ENCODE assay signal across 9 cellular contexts in the genomic region with DNA sequence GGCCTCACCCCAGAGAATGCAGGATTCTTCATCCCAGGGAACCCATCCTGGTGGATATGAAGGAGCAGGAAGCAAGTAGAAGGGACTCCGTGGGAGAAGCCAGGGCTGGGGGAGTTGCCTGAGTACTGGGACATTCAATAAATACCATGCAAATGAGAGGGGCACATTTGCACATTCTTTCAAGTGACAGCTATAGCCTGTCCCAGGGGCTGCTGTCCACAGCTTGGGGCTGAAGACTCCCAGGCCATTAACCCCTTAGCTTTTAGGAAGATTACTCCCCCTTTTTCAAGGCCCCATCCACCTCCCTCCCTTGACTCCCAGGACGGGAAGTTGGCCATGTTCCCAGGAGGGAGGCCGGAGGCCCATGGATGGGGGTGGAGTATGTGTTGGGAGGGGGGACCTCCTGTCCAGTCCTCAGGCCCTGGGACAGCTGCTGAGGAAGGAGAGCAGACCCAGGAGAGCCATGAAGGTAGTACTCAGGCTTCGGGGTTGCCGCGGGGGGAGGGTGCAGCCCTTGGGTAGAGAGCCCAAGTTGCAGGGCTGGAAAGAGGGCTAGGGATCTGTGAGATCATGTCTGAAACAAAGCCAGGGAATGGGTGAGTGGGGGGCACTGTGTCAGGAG. TPM values are rescaled to one million over a fixed set of nuclear protein-coding genes. Genes with fewer than 3 reads are reported as not detected.
A peak's percentile ranks its signal among the peaks of the same experiment; 100 is the strongest.
DNase-seq lines count a peak whose midpoint lies in the region; ATAC-seq and TF ChIP-seq lines count a peak whose summit lies in the region.
"Had no signal": no experiment of that assay in that cellular context is flagged by ENCODE, and none has a peak within 500 bp of the region (broad histone marks: within the 10 kb centered on the region; RNA-seq: fewer than 3 reads in every experiment).

No MANE protein-coding gene starts in this region.

- POLR2A ChIA-PET in T-cell (lab: Charles Lee), result no interaction called here

- no peaks in the 10 kb centered on the region for H3K36me3 Mint-ChIP-seq in T-cell

- H3K27ac Mint-ChIP-seq in T-cell, result peak overlapping the region; percentile 55 to 61

- intact Hi-C loops in posterior vena cava (cut with DNase I), result no loop called here

- H3K4me3 ChIP-seq in cardiac muscle cell, result no peak overlapping the region

- H3K36me3 ChIP-seq in cardiac muscle cell, result no peaks in the 10 kb centered on the region

- H3K9me3 ChIP-seq in cardiac muscle cell (ENCODE audit: low read depth), result no peaks in the 10 kb centered on the region

- H3K9me3 Mint-ChIP-seq in T-cell, result no peaks in the 10 kb centered on the region

- H3K4me3 Mint-ChIP-seq in T-cell, result peak overlapping the region in 1 of 3 donors; percentile 60

- H3K27me3 ChIP-seq in cardiac muscle cell, result no peaks in the 10 kb centered on the region

- peaks cover 29% of the 10 kb centered on the region for H3K4me1 ChIP-seq in cardiac muscle cell (ENCODE audit: low read depth)

- TF ChIP-seq CTCF in cardiac muscle cell (IDR thresholded peaks at IDR 0.05; ENCODE audit: low read depth, low read length), result no peak
- no peak for TF ChIP-seq CTCF in GM20000 (IDR thresholded peaks at IDR 0.05; ENCODE audit: extremely low read depth, missing control alignments)

- CTCF ChIA-PET in T-cell (lab: Charles Lee), result interaction anchor here in 1 of 2 donors (1.5 kb wide), 1 partner anchor 14 kb away, joined by 3 read pairs; no protein-coding TSS in a partner anchor

- DNase-seq in D341Med (ENCODE audit: low spot score) (peak; percentile 14), T-cell (peak in 2 of 34 experiments; percentile 13 to 19), cardiac muscle cell (ENCODE audit: low read depth in 1 of 2, low spot score in 1 of 2) (peak; percentile 84 to 88), posterior vena cava (ENCODE audit: low spot score) (peak; percentile 89), NCI-H2196 treated with DMSO at 0.1 percent for 48 hours (lab: John Stamatoyannopoulos, UW; ENCODE audit: unreplicated experiment) (no peak), GM20000 (ENCODE audit: low spot score) (no peak)
- DNase-seq: activated T-cell treated with anti-CD3 and anti-CD28 coated beads, Interleukin-2, amount 50 U/mL, for 48 hours had no signal

- H3K27ac ChIP-seq in cardiac muscle cell, result peak overlapping the region; percentile 97

- ATAC-seq in T-cell (replicated peaks in 1 of 4) (no peak), HG02938 (IDR thresholded peaks at IDR 0.05; ENCODE audit: unreplicated experiment) (no peak), GM19467 (IDR thresholded peaks at IDR 0.05; ENCODE audit: unreplicated experiment) (no peak)

- peaks cover 17 to 25% (median 19%) of the 10 kb centered on the region in 3 donors for H3K4me1 Mint-ChIP-seq in T-cell

- H3K27me3 Mint-ChIP-seq in T-cell, result no peaks in the 10 kb centered on the region

RNA-seq across cellular contexts. Expression of a gene that starts 1.0 kb away (rescaled TPM):
- total RNA-seq in T-cell (1 to 10 TPM; 2.5 to 5.1 (median 3.0) TPM), cardiac muscle cell (3.9 and 4.5 TPM in 2 replicates), posterior vena cava (100 to 1,000 TPM; 139 to 218 TPM)
- polyA plus RNA-seq in cardiac muscle cell, result 2.2 and 5.1 TPM in 2 replicates

RNA-seq across cellular contexts. Expression of a gene that starts 30.3 kb away (rescaled TPM):
- total RNA-seq in T-cell, result 10 to 100 TPM; 29.3 to 65.0 (median 58.2) TPM
- 14.8 and 15.8 TPM in 2 replicates for total RNA-seq in cardiac muscle cell
- polyA plus RNA-seq in cardiac muscle cell, result 17.6 and 19.4 TPM in 2 replicates
- total RNA-seq in posterior vena cava, result 10 to 100 TPM; 77.6 to 90.5 TPM

RNA-seq across cellular contexts. Expression of a gene that starts 42.6 kb away (rescaled TPM):
- total RNA-seq in T-cell, result 100 to 1,000 TPM; 710 to 755 (median 729) TPM
- total RNA-seq in cardiac muscle cell, result 374 and 722 TPM in 2 replicates
- polyA plus RNA-seq in cardiac muscle cell, result 50.0 and 81.5 TPM in 2 replicates
- 100 to 1,000 TPM; 311 to 314 TPM for total RNA-seq in posterior vena cava

RNA-seq across cellular contexts. Expression of a gene that starts 48.6 kb away (rescaled TPM):
- total RNA-seq in T-cell (1 to 10 TPM in 1 of 5 donors, under 1 TPM in 2, not detected in 2; 0.67 to 1.4 (median 0.79) TPM), cardiac muscle cell (58.9 and 105 TPM in 2 replicates), posterior vena cava (100 to 1,000 TPM; 679 to 733 TPM)
- polyA plus RNA-seq in cardiac muscle cell, result 75.4 and 109 TPM in 2 replicates

RNA-seq across cellular contexts. Expression of a gene that starts 54.4 kb away (rescaled TPM):
- total RNA-seq in T-cell, result 1 to 10 TPM in 2 of 5 donors, under 1 TPM in 3; 0.82 to 1.6 (median 0.89) TPM
- total RNA-seq in cardiac muscle cell, result 0.57 and 1.6 TPM in 2 replicates
- polyA plus RNA-seq in cardiac muscle cell, result 1.3 and 1.9 TPM in 2 replicates
- under 1 TPM; 0.32 to 0.90 TPM for total RNA-seq in posterior vena cava

Comparison
In these comparisons a context has a peak if more than half of its experiments do, and no peak if none do; other contexts are left out.
1. DNase-seq: peak in D341Med (single experiment), cardiac muscle cell (2 of 2) and posterior vena cava (single experiment); none in NCI-H2196 treated with DMSO at 0.1 percent for 48 hours (single experiment) and GM20000 (single experiment).
2. RNA of a gene that starts 1.0 kb away (total RNA-seq): 139 to 218 TPM in posterior vena cava; 3.9 to 4.5 TPM in cardiac muscle cell and 2.5 to 5.1 TPM in T-cell; every median in the first group is over 10 times any median in the second.